9 cellular contexts compared by ENCODE assay signal in the genomic region with DNA sequence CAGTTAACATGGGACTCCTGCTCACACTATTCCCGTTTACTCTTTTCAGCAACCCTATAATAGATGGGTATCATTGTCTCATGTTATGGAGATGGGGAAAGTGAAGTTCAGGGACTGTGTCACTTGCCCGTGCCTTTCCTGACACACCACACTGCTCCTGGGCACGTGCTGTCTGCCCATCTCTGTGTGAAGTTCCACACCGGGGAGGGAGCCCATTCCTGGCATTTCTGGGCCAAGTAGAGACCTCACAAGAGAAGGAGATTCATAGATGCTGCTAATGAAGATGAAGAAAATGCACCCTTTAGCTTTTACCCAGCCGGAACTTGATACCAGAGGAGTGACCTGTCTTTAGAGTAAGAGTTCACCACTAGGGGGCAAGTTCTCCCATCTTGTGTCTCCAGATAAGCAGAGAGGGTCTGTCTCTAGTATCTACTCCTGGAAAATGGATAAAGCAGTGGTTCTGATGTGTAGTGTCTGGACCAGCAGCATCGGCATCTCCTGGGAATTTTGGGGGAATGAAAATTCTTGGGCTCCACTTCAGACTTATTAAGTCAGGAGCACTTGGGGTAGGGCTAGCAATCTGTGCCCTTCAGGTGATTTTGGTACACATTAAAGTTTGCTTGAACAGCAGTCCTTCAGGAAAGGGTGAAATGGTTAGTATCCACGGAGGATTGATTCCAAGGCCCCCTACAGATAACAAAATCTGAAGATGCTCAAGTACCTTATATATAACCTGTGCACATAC. TPM values are rescaled to one million over a fixed set of nuclear protein-coding genes. Genes with fewer than 3 reads are reported as not detected.
DNase-seq lines count a peak whose midpoint lies in the region; ATAC-seq and TF ChIP-seq lines count a peak whose summit lies in the region.
"Had no signal": no experiment of that assay in that cellular context is flagged by ENCODE, and none has a peak within 500 bp of the region (broad histone marks: within the 10 kb centered on the region; RNA-seq: fewer than 3 reads in every experiment).

No MANE protein-coding gene starts in this region.

- H3K27me3 ChIP-seq in heart left ventricle (no peaks in the 10 kb centered on the region), gastrocnemius medialis (no peaks in the 10 kb centered on the region)
- H3K27me3 ChIP-seq: BLaER1 had no signal

- peaks cover 0 to 30% (median 17%) of the 10 kb centered on the region in 12 donors for H3K4me1 ChIP-seq in heart left ventricle
- H3K4me1 ChIP-seq in gastrocnemius medialis = peaks cover 11 to 22% of the 10 kb centered on the region in 2 donors

- no peaks in the 10 kb centered on the region for H3K9me3 Mint-ChIP-seq in activated naive CD4-positive, alpha-beta T cell treated with anti-CD3 and anti-CD28 coated beads, Interleukin-2, amount 50 U/mL, for 24 hours

- peak; percentile 53 for ATAC-seq in GM21515 (IDR thresholded peaks at IDR 0.05; ENCODE audit: unreplicated experiment)
- peak in 3 of 4 donors; percentile 56 to 60 (median 59) for ATAC-seq in heart left ventricle
- ATAC-seq in gastrocnemius medialis = no peak

- H3K4me1 Mint-ChIP-seq in activated naive CD4-positive, alpha-beta T cell treated with anti-CD3 and anti-CD28 coated beads, Interleukin-2, amount 50 U/mL, for 24 hours = peaks cover 47% of the 10 kb centered on the region

- H3K27ac ChIP-seq in heart left ventricle (no peak overlapping the region), gastrocnemius medialis (no peak overlapping the region)
- H3K27ac ChIP-seq: BLaER1 had no signal

- intact Hi-C loops in heart left ventricle (cut with DNase I) = loop anchor here in 7 of 10 donors (2.0 to 10.0 kb wide), 7 partner anchors 141 to 263 kb away; partner anchors contain the start of genes SRPRB (in 5 of the 7) and RAB6B (in 1 of the 7)
- intact Hi-C loops in gastrocnemius medialis (cut with DNase I; ENCODE audit: low total_unique reads) = loop anchor here (5.0 kb wide), 3 partner anchors 91 to 941 kb away; partner anchors contain the start of genes CDV3, NPHP3 and SRPRB

- H3K36me3 ChIP-seq in heart left ventricle = peaks cover 0 to 9% (median 2%) of the 10 kb centered on the region in 9 donors
- peaks cover 0 to under 1% of the 10 kb centered on the region in 2 donors for H3K36me3 ChIP-seq in gastrocnemius medialis

- 54 to 56% (median 55%) methylated on average over 7 of the region's 7 CpGs for WGBS in heart left ventricle, 4 donors

- in situ Hi-C loops in gastrocnemius medialis (cut with MboI; ENCODE audit: low sequenced_read_pairs in 4 of 4) = no loop called here

- peak; percentile 12 for DNase-seq in NK-92 treated with Interleukin-12 subunit alpha and Interleukin-12 subunit beta, amount 100 ng/mL, for 24 hours (lab: John Stamatoyannopoulos, UW)
- no peak for DNase-seq in NK-92 (lab: John Stamatoyannopoulos, UW; ENCODE audit: unreplicated experiment)
- DNase-seq in HuH-7.5 (ENCODE audit: low spot score) = peak; percentile 75
- peak; percentile 75 for DNase-seq in NOMO-1 treated with DMSO at 0.1 percent for 48 hours (lab: John Stamatoyannopoulos, UW; ENCODE audit: unreplicated experiment)
- DNase-seq in heart left ventricle = no peak
- DNase-seq in gastrocnemius medialis = no peak

- no peaks in the 10 kb centered on the region for H3K27me3 Mint-ChIP-seq in activated naive CD4-positive, alpha-beta T cell treated with anti-CD3 and anti-CD28 coated beads, Interleukin-2, amount 50 U/mL, for 24 hours

- H3K4me3 ChIP-seq in heart left ventricle (peak overlapping the region in 1 of 12 donors; percentile 1), gastrocnemius medialis (no peak overlapping the region)
- H3K4me3 ChIP-seq: BLaER1 had no signal

- TF ChIP-seq CTCF in heart left ventricle (IDR thresholded peaks at IDR 0.05) (peak; percentile 37 to 65 (median 52)), gastrocnemius medialis (IDR thresholded peaks at IDR 0.05 in 4 of 5, conservative IDR thresholded peaks at IDR 0.05 in 1 of 5) (peak; percentile 18 to 48 (median 23))

- H3K9me3 ChIP-seq in heart left ventricle (no peaks in the 10 kb centered on the region), gastrocnemius medialis (no peaks in the 10 kb centered on the region)
- H3K9me3 ChIP-seq: BLaER1 had no signal

- H3K27ac Mint-ChIP-seq in activated naive CD4-positive, alpha-beta T cell treated with anti-CD3 and anti-CD28 coated beads, Interleukin-2, amount 50 U/mL, for 24 hours = peak overlapping the region; percentile 75

- peak overlapping the region; percentile 99 for H3K4me3 Mint-ChIP-seq in activated naive CD4-positive, alpha-beta T cell treated with anti-CD3 and anti-CD28 coated beads, Interleukin-2, amount 50 U/mL, for 24 hours

- TF ChIP-seq POLR2A in heart left ventricle (IDR thresholded peaks at IDR 0.05) = no peak
- TF ChIP-seq POLR2A in gastrocnemius medialis (IDR thresholded peaks at IDR 0.05) = no peak

- peaks cover 6% of the 10 kb centered on the region for H3K36me3 Mint-ChIP-seq in activated naive CD4-positive, alpha-beta T cell treated with anti-CD3 and anti-CD28 coated beads, Interleukin-2, amount 50 U/mL, for 24 hours

RNA-seq across cellular contexts. Expression of gene TOPBP1, which starts 2.0 kb away (rescaled TPM):
- total RNA-seq in heart left ventricle = 10 to 100 TPM in 7 of 9 donors, 1 to 10 TPM in 2; 7.9 to 18.3 (median 11.8) TPM
- 10 to 100 TPM in 1 of 2 donors, 1 to 10 TPM in 1; 2.6 to 10.3 TPM for polyA plus RNA-seq in heart left ventricle
- 10 to 100 TPM; 11.8 to 21.1 (median 16.9) TPM for total RNA-seq in gastrocnemius medialis

Comparison
In these comparisons a context has a peak if more than half of its experiments do, and no peak if none do; other contexts are left out.
1. DNase-seq: peak in NK-92 treated with Interleukin-12 subunit alpha and Interleukin-12 subunit beta, amount 100 ng/mL, for 24 hours (single experiment), HuH-7.5 (single experiment) and NOMO-1 treated with DMSO at 0.1 percent for 48 hours (single experiment); none in NK-92 (single experiment), heart left ventricle (0 of 5) and gastrocnemius medialis (0 of 2).
2. ATAC-seq: peak in GM21515 (single experiment) and heart left ventricle (3 of 4); none in gastrocnemius medialis (0 of 2).